In the genomic region with DNA sequence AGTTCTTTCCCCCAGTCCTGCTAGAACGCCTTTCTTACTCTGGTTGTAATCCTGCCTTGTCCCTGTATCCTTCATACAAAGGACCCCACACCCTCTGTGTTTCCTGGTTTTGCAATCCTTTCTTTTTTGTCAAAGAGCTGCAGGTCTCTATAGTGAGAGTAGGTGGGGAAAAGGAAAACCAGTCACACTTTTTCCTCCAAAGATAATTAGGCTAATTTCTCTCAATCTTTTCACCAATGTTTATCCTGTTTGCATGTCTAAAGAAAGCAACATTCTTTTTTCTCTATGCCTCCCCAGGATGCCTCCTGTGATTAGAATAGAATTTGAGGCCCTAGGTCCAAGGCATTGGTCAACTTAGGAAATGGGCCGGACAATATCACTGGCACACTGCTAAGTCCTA, we compare ENCODE assay signal across 22 cellular contexts. TPM values are rescaled to one million over a fixed set of nuclear protein-coding genes. Genes with fewer than 3 reads are reported as not detected.
DNase-seq lines count a peak whose midpoint lies in the region; ATAC-seq, FAIRE-seq and TF ChIP-seq lines count a peak whose summit lies in the region.
"Had no signal": no experiment of that assay in that cellular context is flagged by ENCODE, and none has a peak within 500 bp of the region (broad histone marks: within the 10 kb centered on the region; RNA-seq: fewer than 3 reads in every experiment).

No MANE protein-coding gene starts in this region.

- H3K4ac ChIP-seq in H1 (replicated peaks; ENCODE audit: insufficient read length, low read depth, low read length) (no peak overlapping the region), neuronal stem cell (ENCODE audit: low read length) (no peak overlapping the region)

- H3K18ac ChIP-seq in H1 (ENCODE audit: extremely low read depth, low read length) = no peak overlapping the region
- H3K18ac ChIP-seq in neuronal stem cell (ENCODE audit: low read length) = no peak overlapping the region

- no peaks in the 10 kb centered on the region for H3K9me3 ChIP-seq in H1 (ENCODE audit: insufficient read depth in 2 of 2, low read depth in 1 of 2, low read length in 1 of 2)
- no peaks in the 10 kb centered on the region for H3K9me3 ChIP-seq in neuronal stem cell (replicated peaks in 1 of 2; ENCODE audit: control insufficient read depth in 2 of 2, insufficient read depth in 1 of 2, low read depth in 1 of 2, low read length in 2 of 2)
- H3K9me3 ChIP-seq: SK-N-SH had no signal

- ATAC-seq in GM19463 (IDR thresholded peaks at IDR 0.05; ENCODE audit: unreplicated experiment) = no peak
- no peak for ATAC-seq in activated CD8-positive, alpha-beta memory T cell treated with anti-CD3 and anti-CD28 coated beads, Interleukin-2, amount 10 ng/mL, durations not matched to agents 7 days and 5 days
- ATAC-seq: HCT116, K562, Panc1 had no signal

- no peak overlapping the region for H3K4me3 Mint-ChIP-seq in activated CD8-positive, alpha-beta memory T cell treated with anti-CD3 and anti-CD28 coated beads, Interleukin-2, amount 10 ng/mL, durations not matched to agents 7 days and 5 days
- H3K4me3 Mint-ChIP-seq: CD4-positive, CD25-positive, alpha-beta regulatory T cell had no signal

- H3K36me3 Mint-ChIP-seq in activated CD8-positive, alpha-beta memory T cell treated with anti-CD3 and anti-CD28 coated beads, Interleukin-2, amount 10 ng/mL, durations not matched to agents 7 days and 5 days = no peaks in the 10 kb centered on the region
- H3K36me3 Mint-ChIP-seq: CD4-positive, CD25-positive, alpha-beta regulatory T cell had no signal

- H3K4me1 ChIP-seq in H1 (replicated peaks in 1 of 4; ENCODE audit: control insufficient read depth in 3 of 4, insufficient read depth in 4 of 4, low read length in 3 of 4) (peaks cover 7 to 14% (median 10%) of the 10 kb centered on the region in 4 experiments), neuronal stem cell (ENCODE audit: control insufficient read depth in 2 of 2, insufficient read depth in 1 of 2, low read depth in 1 of 2, low read length in 2 of 2) (peaks cover 0 to 13% of the 10 kb centered on the region in 2 donors)

- TF ChIP-seq RAD21 in H1 (IDR thresholded peaks at IDR 0.05 in 1 of 2, conservative IDR thresholded peaks at IDR 0.05 in 1 of 2; ENCODE audit: low read depth in 2 of 2, low read length in 2 of 2) = no peak

- H3K27ac ChIP-seq in H1 (ENCODE audit: low read depth, low read length) (no peak overlapping the region), neuronal stem cell (replicated peaks; ENCODE audit: low read length) (no peak overlapping the region)

- no peaks in the 10 kb centered on the region for H3K4me1 Mint-ChIP-seq in activated CD8-positive, alpha-beta memory T cell treated with anti-CD3 and anti-CD28 coated beads, Interleukin-2, amount 10 ng/mL, durations not matched to agents 7 days and 5 days
- H3K4me1 Mint-ChIP-seq: CD4-positive, CD25-positive, alpha-beta regulatory T cell had no signal

- H3K27ac Mint-ChIP-seq in activated CD8-positive, alpha-beta memory T cell treated with anti-CD3 and anti-CD28 coated beads, Interleukin-2, amount 10 ng/mL, durations not matched to agents 7 days and 5 days = no peak overlapping the region
- H3K27ac Mint-ChIP-seq: CD4-positive, CD25-positive, alpha-beta regulatory T cell had no signal

- no peak overlapping the region for H2BK20ac ChIP-seq in H1 (ENCODE audit: low read length)

- WGBS in H1 (ENCODE audit: extremely low coverage in 1 of 2, insufficient coverage in 1 of 2, insufficient read length in 1 of 2, insufficient replicate concordance in 2 of 2, low coverage in 1 of 2, low lambda C conversion rate in 2 of 2, missing lambda C conversion rate in 1 of 2), 2 experiments = 38% methylated on average over 2 of the region's 2 CpGs; no CpG with 5 or more reads in 1 of the 2 experiments
- no CpG with 5 or more reads among the region's 2 CpGs for WGBS in neuronal stem cell (ENCODE audit: extremely low coverage in 2 of 2, insufficient read length in 2 of 2, insufficient replicate concordance in 1 of 2), 2 donors

- DNase-seq in NCI-H2081 (lab: John Stamatoyannopoulos, UW) = peak; percentile 28 to 37
- no peak for DNase-seq in H1 (ENCODE audit: low read depth in 1 of 2, low spot score in 2 of 2)
- DNase-seq in iPS-NIHi7 (ENCODE audit: extremely low spot score) = peak; percentile 41
- peak; percentile 30 for DNase-seq in neuronal stem cell (ENCODE audit: low spot score)
- DNase-seq in activated CD8-positive, alpha-beta memory T cell treated with anti-CD3 and anti-CD28 coated beads, Interleukin-2, amount 10 ng/mL, durations not matched to agents 7 days and 5 days = no peak
- no peak for DNase-seq in NCI-H187 treated with DMSO at 0.1 percent for 48 hours (lab: John Stamatoyannopoulos, UW)
- DNase-seq: CD4-positive, CD25-positive, alpha-beta regulatory T cell; EL; GF-D8; MM.1S; NCI-H1048; NCI-H1417 treated with DMSO at 0.1 percent for 48 hours; NCI-H1930; NCI-H226; NCI-H524; NCI-H82; SIG-M5; SK-N-SH had no signal

- TF ChIP-seq POLR2A in H1 (IDR thresholded peaks at IDR 0.05; ENCODE audit: control extremely low read depth in 1 of 2, low read depth in 2 of 2, low read length in 2 of 2) = no peak

- H3K23ac ChIP-seq in H1 (ENCODE audit: insufficient read length) = no peak overlapping the region
- H3K23ac ChIP-seq in neuronal stem cell (ENCODE audit: low read depth, low read length, poor library complexity) = no peak overlapping the region

- H3K27me3 Mint-ChIP-seq in activated CD8-positive, alpha-beta memory T cell treated with anti-CD3 and anti-CD28 coated beads, Interleukin-2, amount 10 ng/mL, durations not matched to agents 7 days and 5 days = no peaks in the 10 kb centered on the region
- H3K27me3 Mint-ChIP-seq: CD4-positive, CD25-positive, alpha-beta regulatory T cell had no signal

- no peak overlapping the region for H3K56ac ChIP-seq in H1 (replicated peaks; ENCODE audit: insufficient read length, low read depth, low read length)

- no peak for TF ChIP-seq EP300 in H1 (IDR thresholded peaks at IDR 0.05; ENCODE audit: borderline replicate concordance in 1 of 2, low read depth in 2 of 2, low read length in 2 of 2)

- H2AFZ ChIP-seq in H1 (ENCODE audit: low read length) (no peak overlapping the region), neuronal stem cell (ENCODE audit: low read length) (no peak overlapping the region)

- H3K27me3 ChIP-seq in H1 (replicated peaks in 1 of 4; ENCODE audit: control insufficient read depth in 3 of 4, extremely low read depth in 1 of 4, insufficient read depth in 3 of 4, low read length in 3 of 4) = peaks cover 0 to 8% (median 5%) of the 10 kb centered on the region in 4 experiments; a peak in 5 of 7 replicates
- H3K27me3 ChIP-seq in neuronal stem cell (ENCODE audit: control insufficient read depth in 3 of 3, insufficient read depth in 3 of 3, low read depth in 1 of 3, low read length in 3 of 3) = no peaks in the 10 kb centered on the region

- TF ChIP-seq CTCF in H1 (IDR thresholded peaks at IDR 0.05; ENCODE audit: control extremely low read depth in 1 of 3, insufficient read depth in 1 of 3, low read depth in 1 of 3, low read length in 3 of 3) = no peak

- H3K36me3 ChIP-seq in H1 (ENCODE audit: control insufficient read depth in 2 of 4, insufficient read depth in 4 of 4, low read length in 3 of 4) (no peaks in the 10 kb centered on the region; a peak in 1 of 8 replicates), neuronal stem cell (replicated peaks in 1 of 2; ENCODE audit: control insufficient read depth in 2 of 2, insufficient read depth in 2 of 2, low read length in 2 of 2) (no peaks in the 10 kb centered on the region)

- no peak overlapping the region for H2BK15ac ChIP-seq in H1 (ENCODE audit: low read length)
- no peak overlapping the region for H2BK15ac ChIP-seq in neuronal stem cell (ENCODE audit: low read length)

- no peak overlapping the region for H2BK120ac ChIP-seq in H1 (replicated peaks; ENCODE audit: low read depth, low read length)
- H2BK120ac ChIP-seq in neuronal stem cell (ENCODE audit: low read depth, low read length) = no peak overlapping the region

- no peaks in the 10 kb centered on the region for H3K79me2 ChIP-seq in H1 (ENCODE audit: control insufficient read depth in 1 of 2, insufficient read depth in 2 of 2, low read length in 2 of 2)

- POLR2A ChIA-PET in H1 (lab: Charles Lee; ENCODE audit: partially characterized antibody) = no interaction called here

- H3K4me2 ChIP-seq in H1 (ENCODE audit: insufficient read depth in 1 of 2, low read depth in 2 of 2, low read length in 2 of 2) (peak overlapping the region; percentile 25 to 35; a peak in 2 of 4 replicates), neuronal stem cell (ENCODE audit: insufficient read depth, low read length, poor library complexity, severe bottlenecking) (no peak overlapping the region)
- H3K4me2 ChIP-seq: SK-N-SH had no signal

- H4K8ac ChIP-seq in H1 (ENCODE audit: extremely low read depth, insufficient read depth, low read length) (no peak overlapping the region), neuronal stem cell (ENCODE audit: low read depth, low read length) (no peak overlapping the region)

- peaks cover 3% of the 10 kb centered on the region for H3K9me3 Mint-ChIP-seq in activated CD8-positive, alpha-beta memory T cell treated with anti-CD3 and anti-CD28 coated beads, Interleukin-2, amount 10 ng/mL, durations not matched to agents 7 days and 5 days (ENCODE audit: low read depth)

- no peak for FAIRE-seq in H1 (lab: Jason Lieb, UNC)
- FAIRE-seq: K562 had no signal

- H3K9ac ChIP-seq in H1 (replicated peaks in 1 of 4; ENCODE audit: extremely low read depth in 1 of 4, low read depth in 3 of 4, low read length in 3 of 4) = no peak overlapping the region
- H3K9ac ChIP-seq in neuronal stem cell (ENCODE audit: low read depth, low read length, poor library complexity) = no peak overlapping the region
- H3K9ac ChIP-seq: SK-N-SH had no signal

- no peak overlapping the region for H2AK5ac ChIP-seq in H1 (ENCODE audit: low read depth, low read length)
- H2AK5ac ChIP-seq in neuronal stem cell (ENCODE audit: low read depth, low read length) = no peak overlapping the region

- H3K14ac ChIP-seq in H1 (ENCODE audit: insufficient read length) (no peak overlapping the region), neuronal stem cell (ENCODE audit: low read length) (no peak overlapping the region)

- H3K79me1 ChIP-seq in H1 (ENCODE audit: low read depth, low read length) = no peaks in the 10 kb centered on the region
- H3K79me1 ChIP-seq in neuronal stem cell (ENCODE audit: low read depth, low read length) = no peaks in the 10 kb centered on the region

- H3K23me2 ChIP-seq in H1 (ENCODE audit: low read depth, low read length) = no peaks in the 10 kb centered on the region

- H4K91ac ChIP-seq in H1 (replicated peaks; ENCODE audit: insufficient read length, low read length) (no peak overlapping the region), neuronal stem cell (ENCODE audit: low read depth, low read length, poor library complexity) (no peak overlapping the region)

- H2BK5ac ChIP-seq in H1 (ENCODE audit: low read depth, low read length) = no peak overlapping the region
- no peak overlapping the region for H2BK5ac ChIP-seq in neuronal stem cell (ENCODE audit: low read length)

- H2BK12ac ChIP-seq in H1 (ENCODE audit: low read depth, low read length) = no peak overlapping the region
- no peak overlapping the region for H2BK12ac ChIP-seq in neuronal stem cell (ENCODE audit: low read length)

- no peaks in the 10 kb centered on the region for H4K20me1 ChIP-seq in H1 (replicated peaks in 1 of 2; ENCODE audit: control insufficient read depth in 1 of 2, insufficient read depth in 2 of 2, low read length in 2 of 2)

- no peak overlapping the region for H4K5ac ChIP-seq in H1 (ENCODE audit: insufficient read length, low read depth, low read length)

- CTCF ChIA-PET in H1 (lab: Charles Lee; ENCODE audit: partially characterized antibody) = interaction anchor here (1.1 to 1.3 kb wide), 2 partner anchors 23 to 32 kb away, joined by 4 read pairs; no protein-coding TSS in a partner anchor
- CTCF ChIA-PET in activated CD8-positive, alpha-beta memory T cell treated with anti-CD3 and anti-CD28 coated beads, Interleukin-2, amount 10 ng/mL, durations not matched to agents 7 days and 5 days (lab: Charles Lee) = no interaction called here

- peak overlapping the region in 1 of 4 experiments; percentile 7; a peak in 1 of 8 replicates for H3K4me3 ChIP-seq in H1 (ENCODE audit: extremely low read depth in 1 of 4, insufficient read depth in 2 of 4, low read depth in 3 of 4, low read length in 4 of 4)
- H3K4me3 ChIP-seq in neuronal stem cell (ENCODE audit: low read length in 2 of 2) = no peak overlapping the region
- H3K4me3 ChIP-seq: K562 had no signal

RNA-seq across cellular contexts. Expression of a gene that starts 25.4 kb away (rescaled TPM):
- total RNA-seq in H1 (2021; fragmentation: NEBNext Ultra II Directional; extraction: Animal tissue kit (Norgen Biotek cat#: 25700)) = 2.2 and 3.7 TPM in 2 replicates
- polyA plus RNA-seq in H1 (2011; rRNA removed) = 2.5 and 3.8 TPM in 2 replicates
- polyA plus RNA-seq in H1 (2011; cell fraction: cytosol; rRNA removed) = 4.4 TPM
- 4.8 TPM for polyA plus RNA-seq in H1 (2011; cell fraction: nucleus; rRNA removed)
- polyA plus RNA-seq in H1 (2012, experiment 1 of 2) = 1.7 to 3.8 TPM (median 3.2 TPM) in 4 replicates
- polyA plus RNA-seq in H1 (2012, experiment 2 of 2) = 0.22 TPM
- 1.0 TPM for polyA plus RNA-seq in H1 (2013, experiment 1 of 2)
- 0.68 TPM for polyA plus RNA-seq in H1 (2013, experiment 2 of 2)
- 12.7 and 23.9 TPM in 2 replicates for polyA minus RNA-seq in H1 (2011; rRNA and poly(A)+ RNA removed)
- 6.4 TPM for polyA minus RNA-seq in H1 (2011; cell fraction: cytosol; rRNA and poly(A)+ RNA removed)
- 13.2 TPM for polyA minus RNA-seq in H1 (2011; cell fraction: nucleus; rRNA and poly(A)+ RNA removed)
- polyA plus RNA-seq in neuronal stem cell (2013, experiment 1 of 2) = 2.7 TPM
- 2.8 TPM for polyA plus RNA-seq in neuronal stem cell (2013, experiment 2 of 2)
- total RNA-seq in activated CD8-positive, alpha-beta memory T cell treated with anti-CD3 and anti-CD28 coated beads, Interleukin-2, amount 10 ng/mL, durations not matched to agents 7 days and 5 days = not detected
- total RNA-seq: CD4-positive, CD25-positive, alpha-beta regulatory T cell; K562 had no signal
- polyA plus RNA-seq: CD4-positive, CD25-positive, alpha-beta regulatory T cell; K562 had no signal

Comparison
In these comparisons a context has a peak if more than half of its experiments do, and no peak if none do; other contexts are left out.
1. DNase-seq: peak in NCI-H2081 (2 of 2), iPS-NIHi7 (single experiment) and neuronal stem cell (single experiment); none in H1 (0 of 2), activated CD8-positive, alpha-beta memory T cell treated with anti-CD3 and anti-CD28 coated beads, Interleukin-2, amount 10 ng/mL, durations not matched to agents 7 days and 5 days (single experiment) and NCI-H187 treated with DMSO at 0.1 percent for 48 hours (single experiment).